ENCODE assay signal across 1 cellular context in genomic region chr9:133476531-133476930, GRCh38.
TF ChIP-seq lines count a peak whose summit lies in the region.

No MANE protein-coding gene starts in this region.

TF ChIP-seq in K562, 482 proteins besides CTCF, POLR2A, EP300 and RAD21:
- TF ChIP-seq THAP12 (CRISPR knock-in tag; IDR thresholded peaks at IDR 0.05) = no peak
- TF ChIP-seq CEBPG (CRISPR knock-in tag; IDR thresholded peaks at IDR 0.05) = no peak
- peak; percentile 58 to 60; a peak in 2 of 4 replicates for TF ChIP-seq CEBPG (tag; conservative IDR thresholded peaks at IDR 0.05 in 1 of 2, IDR thresholded peaks at IDR 0.05 in 1 of 2)
- peak; percentile 83 for TF ChIP-seq CEBPB (tag; IDR thresholded peaks at IDR 0.05)
TF ChIP-seq in K562: peak in this region for 2.
